ENCODE assay signal across 19 cellular contexts in the genomic region with DNA sequence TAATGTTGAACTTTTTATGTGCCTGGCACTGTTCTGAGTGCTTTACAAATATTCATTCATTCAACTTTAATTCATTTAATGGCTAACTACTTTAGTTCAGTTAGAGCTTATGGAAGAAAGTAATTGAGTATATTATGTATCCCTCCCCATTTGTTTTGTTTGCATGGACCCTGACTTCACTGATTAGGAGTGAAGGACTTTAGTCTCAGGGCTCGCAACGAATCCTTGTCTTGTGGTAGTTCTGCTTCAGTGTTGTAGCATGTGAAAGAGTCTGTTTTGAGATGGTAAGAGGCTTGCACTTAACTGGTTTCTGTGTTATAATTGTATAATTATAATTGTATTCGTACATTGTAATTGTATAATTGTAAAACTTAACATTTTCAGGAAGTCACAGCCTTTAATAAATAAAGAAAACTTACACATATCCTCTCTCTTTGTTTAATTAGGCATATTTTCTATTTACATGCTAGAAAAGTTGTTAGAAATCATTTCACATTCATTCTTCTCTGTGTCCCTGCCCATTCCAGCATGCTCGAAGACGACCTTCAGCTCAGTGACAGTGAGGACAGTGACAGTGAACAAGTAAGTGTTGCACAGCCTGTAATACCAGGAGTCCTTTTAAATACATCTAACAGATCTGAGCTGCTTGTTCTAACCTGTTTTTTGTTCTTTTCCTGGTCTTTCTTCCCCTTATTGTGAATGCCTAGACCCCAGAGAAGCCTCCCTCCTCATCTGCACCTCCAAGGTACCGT.
DNase-seq lines count a peak whose midpoint lies in the region; ATAC-seq, FAIRE-seq and TF ChIP-seq lines count a peak whose summit lies in the region.
"Had no signal": no experiment of that assay in that cellular context is flagged by ENCODE, and none has a peak within 500 bp of the region (broad histone marks: within the 10 kb centered on the region; RNA-seq: fewer than 3 reads in every experiment).

No MANE protein-coding gene starts in this region.

- peaks cover 0 to 2% (median 0%) of the 10 kb centered on the region in 8 donors for H3K9me3 Mint-ChIP-seq in CD4-positive, alpha-beta memory T cell
- H3K9me3 Mint-ChIP-seq in progenitor cell of endocrine pancreas (ENCODE audit: low read depth): no peaks in the 10 kb centered on the region
- H3K9me3 Mint-ChIP-seq: activated B cell treated with CpG ODN at 0.5 μM for 24 hours; activated naive CD8-positive, alpha-beta T cell treated with anti-CD3 and anti-CD28 coated beads, Interleukin-2, amount 50 U/mL, for 24 hours; mesothelial cell of epicardium; neural progenitor cell had no signal

- POLR2A ChIA-PET in CD4-positive, alpha-beta memory T cell (lab: Charles Lee; ENCODE audit: partially characterized antibody): interaction anchor here (1.2 to 4.9 kb wide), 4 partner anchors 100 to 286 kb away, joined by 3 to 38 read pairs (median 20); a partner anchor contains a TSS
- POLR2A ChIA-PET in HEK293 (lab: Yijun Ruan, JAX): interaction anchor here (0.5 kb wide), 1 partner anchor 141 kb away, joined by 8 read pairs; no protein-coding TSS in a partner anchor

- FAIRE-seq in frontal cortex (lab: Jason Lieb, UNC): no peak

- H3K4me1 Mint-ChIP-seq in CD4-positive, alpha-beta memory T cell: peaks cover 47 to 68% (median 56%) of the 10 kb centered on the region in 4 donors
- peaks cover 19% of the 10 kb centered on the region for H3K4me1 Mint-ChIP-seq in progenitor cell of endocrine pancreas (ENCODE audit: low read depth)

- H3K27me3 ChIP-seq in CD4-positive, alpha-beta memory T cell (ENCODE audit: insufficient read depth, low read length): no peaks in the 10 kb centered on the region
- H3K27me3 ChIP-seq: neural progenitor cell had no signal

- intact Hi-C loops in CD4-positive, alpha-beta memory T cell (cut with micrococcal nuclease): no loop called here
- intact Hi-C loops in left ventricle myocardium superior (cut with micrococcal nuclease): no loop called here

- no peak overlapping the region for H3K4me3 ChIP-seq in CD4-positive, alpha-beta memory T cell (ENCODE audit: low read length in 2 of 2)
- H3K4me3 ChIP-seq in HEK293 (ENCODE audit: low read depth, low read length): no peak overlapping the region
- H3K4me3 ChIP-seq: neural progenitor cell had no signal

- H3K9me3 ChIP-seq in CD4-positive, alpha-beta memory T cell (ENCODE audit: control insufficient read depth in 1 of 2, low read length in 2 of 2): no peaks in the 10 kb centered on the region
- H3K9me3 ChIP-seq in HEK293 (ENCODE audit: control insufficient read depth, insufficient read depth, low read depth, low read length): no peaks in the 10 kb centered on the region

- ATAC-seq in left ventricle myocardium superior (peak; percentile 38), HG02981 (IDR thresholded peaks at IDR 0.05; ENCODE audit: unreplicated experiment) (no peak)
- ATAC-seq: activated naive CD8-positive, alpha-beta T cell treated with anti-CD3 and anti-CD28 coated beads, Interleukin-2, amount 50 U/mL, for 24 hours; PC-3 had no signal

- H3K27ac ChIP-seq in CD4-positive, alpha-beta memory T cell (ENCODE audit: low read depth, low read length): peak overlapping the region; percentile 18
- H3K27ac ChIP-seq in HEK293 (ENCODE audit: extremely low read depth, low read depth, low read length): no peak overlapping the region
- H3K27ac ChIP-seq: neural progenitor cell had no signal

- H3K27me3 Mint-ChIP-seq in CD4-positive, alpha-beta memory T cell: no peaks in the 10 kb centered on the region
- H3K27me3 Mint-ChIP-seq in progenitor cell of endocrine pancreas: no peaks in the 10 kb centered on the region
- H3K27me3 Mint-ChIP-seq: activated B cell treated with CpG ODN at 0.5 μM for 24 hours; activated naive CD8-positive, alpha-beta T cell treated with anti-CD3 and anti-CD28 coated beads, Interleukin-2, amount 50 U/mL, for 24 hours had no signal

- peak overlapping the region; percentile 91 to 97 (median 96) for H3K27ac Mint-ChIP-seq in CD4-positive, alpha-beta memory T cell
- H3K27ac Mint-ChIP-seq in progenitor cell of endocrine pancreas: peak overlapping the region; percentile 15
- H3K27ac Mint-ChIP-seq: activated B cell treated with CpG ODN at 0.5 μM for 24 hours; activated naive CD8-positive, alpha-beta T cell treated with anti-CD3 and anti-CD28 coated beads, Interleukin-2, amount 50 U/mL, for 24 hours; mesothelial cell of epicardium; neural progenitor cell had no signal

- H3K4me1 ChIP-seq in CD4-positive, alpha-beta memory T cell (ENCODE audit: insufficient read depth, low read length): peaks cover 47% of the 10 kb centered on the region
- H3K4me1 ChIP-seq in HEK293 (ENCODE audit: control insufficient read depth, insufficient read depth, low read length): no peaks in the 10 kb centered on the region; the same call in 1 of the 2 replicates

- H3K4me3 Mint-ChIP-seq in CD4-positive, alpha-beta memory T cell: peak overlapping the region in 4 of 8 donors; percentile 27 to 82 (median 74)
- no peak overlapping the region for H3K4me3 Mint-ChIP-seq in progenitor cell of endocrine pancreas (ENCODE audit: low read depth)
- H3K4me3 Mint-ChIP-seq: activated B cell treated with CpG ODN at 0.5 μM for 24 hours; activated naive CD8-positive, alpha-beta T cell treated with anti-CD3 and anti-CD28 coated beads, Interleukin-2, amount 50 U/mL, for 24 hours; mesothelial cell of epicardium; neural progenitor cell had no signal

- DNase-seq in CD4-positive, alpha-beta memory T cell: no peak
- DNase-seq in left ventricle myocardium superior (no peak), progenitor cell of endocrine pancreas (ENCODE audit: low spot score, unreplicated experiment) (no peak), NCI-H2081 (lab: John Stamatoyannopoulos, UW) (no peak), NCI-H146 treated with DMSO at 0.1 percent for 48 hours (lab: John Stamatoyannopoulos, UW; ENCODE audit: unreplicated experiment) (no peak), frontal cortex (ENCODE audit: low spot score in 2 of 2) (no peak)
- DNase-seq: activated B cell treated with CpG ODN at 0.5 μM for 24 hours; activated CD8-positive, alpha-beta memory T cell treated with anti-CD3 and anti-CD28 coated beads for 24 hours; activated naive CD8-positive, alpha-beta T cell treated with anti-CD3 and anti-CD28 coated beads, Interleukin-2, amount 50 U/mL, for 24 hours; erythroblast; foreskin melanocyte; H7; kidney glomerular epithelial cell; NCI-H1417 treated with DMSO at 0.1 percent for 48 hours; PC-3 had no signal

- CTCF ChIA-PET in CD4-positive, alpha-beta memory T cell (lab: Charles Lee; ENCODE audit: partially characterized antibody): interaction anchor here (1.2 to 5.1 kb wide), 5 partner anchors 11 to 184 kb away, joined by 5 to 53 read pairs (median 9); a partner anchor contains a TSS
- CTCF ChIA-PET in HEK293 (lab: Yijun Ruan, JAX): interaction anchor here (0.9 to 2.1 kb wide), 3 partner anchors 13 to 93 kb away, joined by 3 to 9 read pairs (median 3); no protein-coding TSS in a partner anchor

- H3K36me3 ChIP-seq in CD4-positive, alpha-beta memory T cell (ENCODE audit: insufficient read depth, low read length): peaks cover 18% of the 10 kb centered on the region
- H3K36me3 ChIP-seq in HEK293 (ENCODE audit: control insufficient read depth in 2 of 2, insufficient read depth in 1 of 2, low read length in 2 of 2): peaks cover 0 to 12% of the 10 kb centered on the region in 2 experiments; a peak in 1 of 3 replicates

- TF ChIP-seq CTCF in HEK293 (tag by site-specific recombination; IDR thresholded peaks at IDR 0.05): no peak
- no peak for TF ChIP-seq CTCF in progenitor cell of endocrine pancreas (IDR thresholded peaks at IDR 0.05; ENCODE audit: unreplicated experiment)

- peaks cover 42 to 50% of the 10 kb centered on the region in 2 donors for H3K36me3 Mint-ChIP-seq in CD4-positive, alpha-beta memory T cell
- peaks cover 12% of the 10 kb centered on the region for H3K36me3 Mint-ChIP-seq in progenitor cell of endocrine pancreas (ENCODE audit: insufficient read depth)

TF ChIP-seq in HEK293, 187 proteins besides CTCF, POLR2A, EP300 and RAD21:
- TF ChIP-seq ZNF302 (tag by site-specific recombination; IDR thresholded peaks at IDR 0.05; ENCODE audit: low read depth): no peak
- TF ChIP-seq ZNF37A (tag by site-specific recombination; IDR thresholded peaks at IDR 0.05): no peak
- TF ChIP-seq, protein P1, sequence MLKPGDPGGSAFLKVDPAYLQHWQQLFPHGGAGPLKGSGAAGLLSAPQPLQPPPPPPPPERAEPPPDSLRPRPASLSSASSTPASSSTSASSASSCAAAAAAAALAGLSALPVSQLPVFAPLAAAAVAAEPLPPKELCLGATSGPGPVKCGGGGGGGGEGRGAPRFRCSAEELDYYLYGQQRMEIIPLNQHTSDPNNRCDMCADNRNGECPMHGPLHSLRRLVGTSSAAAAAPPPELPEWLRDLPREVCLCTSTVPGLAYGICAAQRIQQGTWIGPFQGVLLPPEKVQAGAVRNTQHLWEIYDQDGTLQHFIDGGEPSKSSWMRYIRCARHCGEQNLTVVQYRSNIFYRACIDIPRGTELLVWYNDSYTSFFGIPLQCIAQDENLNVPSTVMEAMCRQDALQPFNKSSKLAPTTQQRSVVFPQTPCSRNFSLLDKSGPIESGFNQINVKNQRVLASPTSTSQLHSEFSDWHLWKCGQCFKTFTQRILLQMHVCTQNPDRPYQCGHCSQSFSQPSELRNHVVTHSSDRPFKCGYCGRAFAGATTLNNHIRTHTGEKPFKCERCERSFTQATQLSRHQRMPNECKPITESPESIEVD (tag by site-specific recombination; IDR thresholded peaks at IDR 0.05): 0 out of 2 replicates have a peak, but pooled peaks have one; percentile 15
TF ChIP-seq in HEK293: peak in this region for 1.
